ENCODE assay signal across 20 cellular contexts in the genomic region with DNA sequence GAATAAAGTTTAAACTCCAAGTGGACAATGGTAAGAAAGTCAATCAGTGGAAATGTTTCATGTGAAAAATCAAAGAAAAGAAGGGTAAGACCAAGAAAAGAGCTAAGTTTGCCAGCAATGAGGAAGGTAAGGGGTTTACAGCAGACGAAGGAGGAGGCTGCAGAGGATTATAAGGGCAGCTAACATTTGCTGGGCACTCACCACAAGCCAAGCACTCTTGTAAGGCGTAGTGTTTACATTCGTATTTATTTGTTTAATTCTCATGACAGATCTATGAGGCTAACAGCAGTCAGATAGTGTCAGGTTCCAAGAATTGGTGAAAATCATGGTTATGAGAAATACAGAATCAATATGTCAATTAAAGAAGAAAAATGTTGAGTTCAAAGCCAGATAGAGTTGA.
"Had no signal": no experiment of that assay in that cellular context is flagged by ENCODE, and none has a peak within 500 bp of the region (broad histone marks: within the 10 kb centered on the region; RNA-seq: fewer than 3 reads in every experiment).

No MANE protein-coding gene starts in this region.

- H3K4me3 ChIP-seq: SJSA1, SK-N-MC had no signal

- H3K27me3 ChIP-seq: SJSA1 had no signal

- H3K27ac ChIP-seq: SJSA1, SK-N-MC had no signal

- DNase-seq: KBM-7; MV-4-11; NCI-H1048; NCI-H1105; NCI-H1417; NCI-H1436 treated with DMSO at 0.1 percent for 48 hours; NCI-H1694; NCI-H187 treated with DMSO at 0.1 percent for 48 hours; NCI-H2171 treated with DMSO at 0.1 percent for 48 hours; NCI-H345; NCI-H446 treated with DMSO at 0.1 percent for 48 hours; NCI-H524 treated with DMSO at 0.1 percent for 48 hours; NCI-H69; NCI-H774; NK-92 treated with Interleukin-12 subunit alpha and Interleukin-12 subunit beta, amount 100 ng/mL, for 24 hours; Right ventricle myocardium superior; RPMI8226; SIG-M5 had no signal

- H3K9me3 ChIP-seq: SJSA1 had no signal

- H3K36me3 ChIP-seq: SJSA1 had no signal
